In genomic region chr16:84504420-84505248, GRCh38 we compare ENCODE assay signal across 1 cellular context.
TF ChIP-seq lines count a peak whose summit lies in the region.

Gene MEAK7, minus strand, starts transcription at chr16:84504659. Its CDS starts 6,573 bp downstream, at chr16:84498086.

TF ChIP-seq in K562, 482 proteins besides CTCF, POLR2A, EP300 and RAD21 (continued from another document):
- TF ChIP-seq THAP12 (CRISPR knock-in tag; IDR thresholded peaks at IDR 0.05), result peak; percentile 24; the same call in 1 of the 2 replicates
- no peak for TF ChIP-seq SIRT6 (IDR thresholded peaks at IDR 0.05; ENCODE audit: low read depth, low read length)
- no peak for TF ChIP-seq GATAD2B (IDR thresholded peaks at IDR 0.05; ENCODE audit: borderline replicate concordance)
- TF ChIP-seq TSC22D4 (tag; IDR thresholded peaks at IDR 0.05), result no peak
- TF ChIP-seq ZEB2 (IDR thresholded peaks at IDR 0.05), result no peak
- no peak for TF ChIP-seq NFRKB (IDR thresholded peaks at IDR 0.05; ENCODE audit: low read depth)
- TF ChIP-seq TEAD4 (IDR thresholded peaks at IDR 0.05; ENCODE audit: low read length), result no peak
- TF ChIP-seq TEAD4 (CRISPR knock-in tag; IDR thresholded peaks at IDR 0.05; ENCODE audit: borderline replicate concordance), result no peak
- TF ChIP-seq ZNF124 (CRISPR knock-in tag; IDR thresholded peaks at IDR 0.05), result no peak
- TF ChIP-seq RUNX1 (IDR thresholded peaks at IDR 0.05; ENCODE audit: low read depth), result 0 out of 2 replicates have a peak, but pooled peaks have one; percentile 31
- TF ChIP-seq ZKSCAN8 (CRISPR knock-in tag; IDR thresholded peaks at IDR 0.05), result no peak
- TF ChIP-seq ZNF717 (CRISPR knock-in tag; IDR thresholded peaks at IDR 0.05), result no peak
- TF ChIP-seq SRSF3 (IDR thresholded peaks at IDR 0.05; ENCODE audit: insufficient read depth, low read length), result no peak
- peak; percentile 41; the same call in 1 of the 2 replicates for TF ChIP-seq KLF16 (IDR thresholded peaks at IDR 0.05)
- TF ChIP-seq MTF1 (CRISPR knock-in tag; IDR thresholded peaks at IDR 0.05; ENCODE audit: borderline replicate concordance), result no peak
- TF ChIP-seq DDX20 (tag; IDR thresholded peaks at IDR 0.05; ENCODE audit: low read depth), result no peak
- no peak for TF ChIP-seq ATF2 (CRISPR knock-in tag; IDR thresholded peaks at IDR 0.05)
- TF ChIP-seq E4F1 (CRISPR knock-in tag; IDR thresholded peaks at IDR 0.05; ENCODE audit: borderline replicate concordance), result no peak
- TF ChIP-seq TCF3 (CRISPR knock-in tag; IDR thresholded peaks at IDR 0.05), result no peak
- no peak for TF ChIP-seq HLTF (IDR thresholded peaks at IDR 0.05)
- no peak for TF ChIP-seq BRF2 (IDR thresholded peaks at IDR 0.05; ENCODE audit: borderline replicate concordance, insufficient read depth, insufficient read length)
- no peak for TF ChIP-seq ZBTB34 (CRISPR knock-in tag; IDR thresholded peaks at IDR 0.05)
- TF ChIP-seq FOXK2 (conservative IDR thresholded peaks at IDR 0.05 in 1 of 2, IDR thresholded peaks at IDR 0.05 in 1 of 2; ENCODE audit: low read depth in 2 of 2), result peak; percentile 22 to 58; a peak in 1 of 4 replicates
- no peak for TF ChIP-seq PHB (CRISPR knock-in tag; IDR thresholded peaks at IDR 0.05)
- TF ChIP-seq PREB (CRISPR knock-in tag; IDR thresholded peaks at IDR 0.05), result no peak
- TF ChIP-seq GATAD2A (IDR thresholded peaks at IDR 0.05), result no peak
- TF ChIP-seq TCF7 (IDR thresholded peaks at IDR 0.05; ENCODE audit: borderline replicate concordance), result no peak
- no peak for TF ChIP-seq TAF15 (IDR thresholded peaks at IDR 0.05; ENCODE audit: low read depth, low read length)
- no peak for TF ChIP-seq NFE2L1 (tag; IDR thresholded peaks at IDR 0.05; ENCODE audit: borderline replicate concordance, low read depth)
- no peak for TF ChIP-seq CEBPG (CRISPR knock-in tag; IDR thresholded peaks at IDR 0.05)
- TF ChIP-seq CEBPG (tag; conservative IDR thresholded peaks at IDR 0.05 in 1 of 2, IDR thresholded peaks at IDR 0.05 in 1 of 2), result no peak
- no peak for TF ChIP-seq REST (CRISPR knock-in tag; IDR thresholded peaks at IDR 0.05; ENCODE audit: low read depth)
- peak; percentile 61 for TF ChIP-seq JUN (IDR thresholded peaks at IDR 0.05; ENCODE audit: borderline replicate concordance, low read depth, low read length)
- TF ChIP-seq JUN (CRISPR knock-in tag; IDR thresholded peaks at IDR 0.05; ENCODE audit: borderline replicate concordance), result peak; percentile 77; the same call in 1 of the 2 replicates
- TF ChIP-seq ZNF146 (CRISPR knock-in tag; IDR thresholded peaks at IDR 0.05; ENCODE audit: unreplicated experiment), result no peak
- TF ChIP-seq BHLHE40 (IDR thresholded peaks at IDR 0.05; ENCODE audit: low read length), result no peak
- peak; percentile 79 for TF ChIP-seq RB1 (IDR thresholded peaks at IDR 0.05; ENCODE audit: low read depth)
- no peak for TF ChIP-seq ATF1 (CRISPR knock-in tag; IDR thresholded peaks at IDR 0.05)
- TF ChIP-seq ATF1 (tag; IDR thresholded peaks at IDR 0.05), result peak; percentile 66
- 0 out of 2 replicates have a peak, but pooled peaks have one; percentile 48 for TF ChIP-seq KAT7 (CRISPR knock-in tag; IDR thresholded peaks at IDR 0.05; ENCODE audit: borderline replicate concordance)
- TF ChIP-seq NKRF (IDR thresholded peaks at IDR 0.05; ENCODE audit: borderline replicate concordance), result peak; percentile 79
- TF ChIP-seq VEZF1 (CRISPR knock-in tag; IDR thresholded peaks at IDR 0.05), result peak; percentile 90
- TF ChIP-seq NFXL1 (CRISPR knock-in tag; IDR thresholded peaks at IDR 0.05), result no peak
- no peak for TF ChIP-seq ZNF311 (CRISPR knock-in tag; IDR thresholded peaks at IDR 0.05)
